17 cellular contexts compared by ENCODE assay signal in the genomic region with DNA sequence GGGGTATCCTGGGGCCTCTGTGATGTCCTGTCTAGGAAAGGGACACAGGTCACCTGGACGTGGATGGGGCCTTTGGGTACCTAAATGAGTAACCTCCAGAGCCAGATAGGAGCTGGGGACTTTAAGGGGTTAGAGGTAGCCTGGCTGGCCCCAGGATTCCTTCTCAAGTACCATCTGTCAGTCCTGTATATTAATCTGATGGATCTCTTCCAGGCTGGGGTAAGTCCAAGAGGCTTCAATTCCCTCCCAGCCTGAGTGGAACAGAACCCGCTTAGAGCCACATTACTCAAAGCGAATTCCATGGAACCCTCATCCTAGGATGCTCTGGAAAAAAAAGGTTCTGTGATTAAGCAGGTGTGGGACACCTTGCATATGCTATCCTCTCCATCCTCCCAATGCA. TPM values are rescaled to one million over a fixed set of nuclear protein-coding genes. Genes with fewer than 3 reads are reported as not detected.
DNase-seq lines count a peak whose midpoint lies in the region; ATAC-seq and TF ChIP-seq lines count a peak whose summit lies in the region.
"Had no signal": no experiment of that assay in that cellular context is flagged by ENCODE, and none has a peak within 500 bp of the region (broad histone marks: within the 10 kb centered on the region; RNA-seq: fewer than 3 reads in every experiment).

No MANE protein-coding gene starts in this region.

- H3K4me3 ChIP-seq in CD4-positive, CD25-positive, alpha-beta regulatory T cell (ENCODE audit: low read depth, low read length): no peak overlapping the region
- H3K4me3 ChIP-seq: GM12878 had no signal

- no peaks in the 10 kb centered on the region for H3K9me3 Mint-ChIP-seq in activated CD8-positive, alpha-beta T cell treated with anti-CD3 and anti-CD28 coated beads for 36 hours
- no peaks in the 10 kb centered on the region for H3K9me3 Mint-ChIP-seq in activated CD8-positive, alpha-beta T cell treated with anti-CD3 and anti-CD28 coated beads, Interleukin-2, amount 10 ng/mL, durations not matched to agents 7 days and 5 days (ENCODE audit: insufficient read depth)
- H3K9me3 Mint-ChIP-seq in CD4-positive, CD25-positive, alpha-beta regulatory T cell: peaks cover 0 to 6% (median 0%) of the 10 kb centered on the region in 7 donors
- no peaks in the 10 kb centered on the region for H3K9me3 Mint-ChIP-seq in stimulated activated effector memory CD8-positive, alpha-beta T cell treated with anti-CD3 and anti-CD28 coated beads, Interleukin-12 subunit alpha, Interleukin-12 subunit beta, amount 100 ng/mL, for 72 hours
- H3K9me3 Mint-ChIP-seq: CD4-positive, alpha-beta T cell; HFFc6 had no signal

- intact Hi-C loops in activated CD8-positive, alpha-beta T cell treated with anti-CD3 and anti-CD28 coated beads for 36 hours (cut with micrococcal nuclease): loop anchor here (10.0 kb wide), 2 partner anchors 345 to 525 kb away; a partner anchor contains a TSS

- H3K36me3 ChIP-seq in CD4-positive, CD25-positive, alpha-beta regulatory T cell (ENCODE audit: control insufficient read depth, insufficient read depth, low read length): peaks cover 45% of the 10 kb centered on the region
- H3K36me3 ChIP-seq: BE2C had no signal

- no peak for DNase-seq in activated CD8-positive, alpha-beta T cell treated with anti-CD3 and anti-CD28 coated beads for 36 hours
- no peak for DNase-seq in activated CD8-positive, alpha-beta T cell treated with anti-CD3 and anti-CD28 coated beads, Interleukin-2, amount 10 ng/mL, durations not matched to agents 7 days and 5 days
- DNase-seq in CD4-positive, CD25-positive, alpha-beta regulatory T cell: no peak
- peak; percentile 67 for DNase-seq in G401 (ENCODE audit: low spot score)
- no peak for DNase-seq in stimulated activated effector memory CD8-positive, alpha-beta T cell treated with anti-CD3 and anti-CD28 coated beads, Interleukin-12 subunit alpha, Interleukin-12 subunit beta, amount 100 ng/mL, for 72 hours (ENCODE audit: low spot score in 2 of 2)
- DNase-seq in T-helper 1 cell: no peak
- DNase-seq: ACHN; BE2C; Caco-2; CD4-positive, alpha-beta T cell; DMS79 treated with DMSO at 0.1 percent for 48 hours; GOT3; H7; HFFc6 had no signal

- H3K27ac Mint-ChIP-seq in activated CD8-positive, alpha-beta T cell treated with anti-CD3 and anti-CD28 coated beads for 36 hours: peak overlapping the region; percentile 46
- no peak overlapping the region for H3K27ac Mint-ChIP-seq in activated CD8-positive, alpha-beta T cell treated with anti-CD3 and anti-CD28 coated beads, Interleukin-2, amount 10 ng/mL, durations not matched to agents 7 days and 5 days
- H3K27ac Mint-ChIP-seq in CD4-positive, CD25-positive, alpha-beta regulatory T cell: peak overlapping the region in 2 of 3 donors; percentile 58 to 67
- H3K27ac Mint-ChIP-seq in stimulated activated effector memory CD8-positive, alpha-beta T cell treated with anti-CD3 and anti-CD28 coated beads, Interleukin-12 subunit alpha, Interleukin-12 subunit beta, amount 100 ng/mL, for 72 hours: peak overlapping the region; percentile 81
- H3K27ac Mint-ChIP-seq: CD4-positive, alpha-beta T cell; HFFc6 had no signal

- no peaks in the 10 kb centered on the region for H3K27me3 Mint-ChIP-seq in activated CD8-positive, alpha-beta T cell treated with anti-CD3 and anti-CD28 coated beads for 36 hours
- no peaks in the 10 kb centered on the region for H3K27me3 Mint-ChIP-seq in activated CD8-positive, alpha-beta T cell treated with anti-CD3 and anti-CD28 coated beads, Interleukin-2, amount 10 ng/mL, durations not matched to agents 7 days and 5 days (ENCODE audit: low read depth)
- H3K27me3 Mint-ChIP-seq in CD4-positive, CD25-positive, alpha-beta regulatory T cell: peaks cover 4% of the 10 kb centered on the region
- H3K27me3 Mint-ChIP-seq: CD4-positive, alpha-beta T cell had no signal

- POLR2A ChIA-PET in activated CD8-positive, alpha-beta T cell treated with anti-CD3 and anti-CD28 coated beads for 36 hours (lab: Charles Lee): no interaction called here
- POLR2A ChIA-PET in activated CD8-positive, alpha-beta T cell treated with anti-CD3 and anti-CD28 coated beads, Interleukin-2, amount 10 ng/mL, durations not matched to agents 7 days and 5 days (lab: Charles Lee): no interaction called here

- no peaks in the 10 kb centered on the region for H3K9me3 ChIP-seq in CD4-positive, CD25-positive, alpha-beta regulatory T cell (ENCODE audit: control insufficient read depth in 2 of 2, low read length in 2 of 2)
- H3K9me3 ChIP-seq: BE2C, Caco-2 had no signal

- no peak overlapping the region for H3K27ac ChIP-seq in CD4-positive, CD25-positive, alpha-beta regulatory T cell (ENCODE audit: insufficient read depth, low read length, poor library complexity, severe bottlenecking)
- H3K27ac ChIP-seq: HL-60 had no signal

- H3K4me1 Mint-ChIP-seq in activated CD8-positive, alpha-beta T cell treated with anti-CD3 and anti-CD28 coated beads for 36 hours (ENCODE audit: low read depth): peaks cover 5% of the 10 kb centered on the region
- H3K4me1 Mint-ChIP-seq in activated CD8-positive, alpha-beta T cell treated with anti-CD3 and anti-CD28 coated beads, Interleukin-2, amount 10 ng/mL, durations not matched to agents 7 days and 5 days (ENCODE audit: low read depth): peaks cover 6% of the 10 kb centered on the region
- peaks cover 0 to 6% (median 2%) of the 10 kb centered on the region in 4 donors for H3K4me1 Mint-ChIP-seq in CD4-positive, CD25-positive, alpha-beta regulatory T cell
- H3K4me1 Mint-ChIP-seq in stimulated activated effector memory CD8-positive, alpha-beta T cell treated with anti-CD3 and anti-CD28 coated beads, Interleukin-12 subunit alpha, Interleukin-12 subunit beta, amount 100 ng/mL, for 72 hours: peaks cover 23% of the 10 kb centered on the region

- no peak for TF ChIP-seq CTCF in activated CD8-positive, alpha-beta T cell treated with anti-CD3 and anti-CD28 coated beads for 36 hours (IDR thresholded peaks at IDR 0.05)

- CTCF ChIA-PET in activated CD8-positive, alpha-beta T cell treated with anti-CD3 and anti-CD28 coated beads for 36 hours (lab: Charles Lee): no interaction called here
- CTCF ChIA-PET in activated CD8-positive, alpha-beta T cell treated with anti-CD3 and anti-CD28 coated beads, Interleukin-2, amount 10 ng/mL, durations not matched to agents 7 days and 5 days (lab: Charles Lee): no interaction called here

- no peaks in the 10 kb centered on the region for H3K4me1 ChIP-seq in CD4-positive, CD25-positive, alpha-beta regulatory T cell (ENCODE audit: control insufficient read depth, insufficient read depth, low read length, poor library complexity, severe bottlenecking)
- H3K4me1 ChIP-seq: BE2C, Caco-2 had no signal

- peaks cover 23% of the 10 kb centered on the region for H3K36me3 Mint-ChIP-seq in activated CD8-positive, alpha-beta T cell treated with anti-CD3 and anti-CD28 coated beads for 36 hours (ENCODE audit: low read depth)
- peaks cover 31% of the 10 kb centered on the region for H3K36me3 Mint-ChIP-seq in activated CD8-positive, alpha-beta T cell treated with anti-CD3 and anti-CD28 coated beads, Interleukin-2, amount 10 ng/mL, durations not matched to agents 7 days and 5 days (ENCODE audit: low read depth)
- H3K36me3 Mint-ChIP-seq in CD4-positive, CD25-positive, alpha-beta regulatory T cell: peaks cover 36% of the 10 kb centered on the region
- peaks cover 93% of the 10 kb centered on the region for H3K36me3 Mint-ChIP-seq in stimulated activated effector memory CD8-positive, alpha-beta T cell treated with anti-CD3 and anti-CD28 coated beads, Interleukin-12 subunit alpha, Interleukin-12 subunit beta, amount 100 ng/mL, for 72 hours

- H3K27me3 ChIP-seq in CD4-positive, CD25-positive, alpha-beta regulatory T cell (ENCODE audit: control insufficient read depth, insufficient read depth, low read length): no peaks in the 10 kb centered on the region
- H3K27me3 ChIP-seq: BE2C had no signal

- no peak for ATAC-seq in activated CD8-positive, alpha-beta T cell treated with anti-CD3 and anti-CD28 coated beads for 36 hours
- no peak for ATAC-seq in activated CD8-positive, alpha-beta T cell treated with anti-CD3 and anti-CD28 coated beads, Interleukin-2, amount 10 ng/mL, durations not matched to agents 7 days and 5 days
- ATAC-seq in CD4-positive, CD25-positive, alpha-beta regulatory T cell (ENCODE audit: low read depth in 2 of 2): no peak
- no peak for ATAC-seq in stimulated activated effector memory CD8-positive, alpha-beta T cell treated with anti-CD3 and anti-CD28 coated beads, Interleukin-12 subunit alpha, Interleukin-12 subunit beta, amount 100 ng/mL, for 72 hours
- ATAC-seq: GM12878, HCT116 had no signal

- in situ Hi-C loops in G401 (cut with HindIII; ENCODE audit: low sequenced_read_pairs): no loop called here

- H3K4me3 Mint-ChIP-seq in activated CD8-positive, alpha-beta T cell treated with anti-CD3 and anti-CD28 coated beads for 36 hours: no peak overlapping the region
- H3K4me3 Mint-ChIP-seq in activated CD8-positive, alpha-beta T cell treated with anti-CD3 and anti-CD28 coated beads, Interleukin-2, amount 10 ng/mL, durations not matched to agents 7 days and 5 days: no peak overlapping the region
- no peak overlapping the region for H3K4me3 Mint-ChIP-seq in CD4-positive, CD25-positive, alpha-beta regulatory T cell
- no peak overlapping the region for H3K4me3 Mint-ChIP-seq in stimulated activated effector memory CD8-positive, alpha-beta T cell treated with anti-CD3 and anti-CD28 coated beads, Interleukin-12 subunit alpha, Interleukin-12 subunit beta, amount 100 ng/mL, for 72 hours
- H3K4me3 Mint-ChIP-seq: CD4-positive, alpha-beta T cell; HFFc6 had no signal

RNA-seq across cellular contexts. Expression of a gene that starts 24.8 kb away (rescaled TPM):
- 1 to 10 TPM; 1.8 to 2.2 TPM for total RNA-seq in activated CD8-positive, alpha-beta T cell treated with anti-CD3 and anti-CD28 coated beads for 36 hours
- total RNA-seq in activated CD8-positive, alpha-beta T cell treated with anti-CD3 and anti-CD28 coated beads, Interleukin-2, amount 10 ng/mL, durations not matched to agents 7 days and 5 days: under 1 TPM; 0.31 to 0.37 TPM
- not detected for total RNA-seq in CD4-positive, CD25-positive, alpha-beta regulatory T cell
- not detected for polyA plus RNA-seq in CD4-positive, CD25-positive, alpha-beta regulatory T cell
- total RNA-seq in G401 (2014; rRNA removed; shearing (Covaris generic)): 1.5 and 2.5 TPM in 2 replicates
- total RNA-seq: GM12878 had no signal
